ENCODE assay signal across 25 cellular contexts in genomic region chr20:44138859-44139258, GRCh38. TPM values are rescaled to one million over a fixed set of nuclear protein-coding genes. Genes with fewer than 3 reads are reported as not detected.
DNase-seq lines count a peak whose midpoint lies in the region; ATAC-seq, FAIRE-seq and TF ChIP-seq lines count a peak whose summit lies in the region.
"Had no signal": no experiment of that assay in that cellular context is flagged by ENCODE, and none has a peak within 500 bp of the region (broad histone marks: within the 10 kb centered on the region; RNA-seq: fewer than 3 reads in every experiment).

No MANE protein-coding gene starts in this region.

- H3K9ac ChIP-seq in H1 (replicated peaks in 1 of 4; ENCODE audit: extremely low read depth in 1 of 4, low read depth in 3 of 4, low read length in 3 of 4) (no peak overlapping the region; a peak in 1 of 7 replicates), mesenchymal stem cell (ENCODE audit: low read length) (no peak overlapping the region)

- H3K23me2 ChIP-seq in H1 (ENCODE audit: low read depth, low read length): no peaks in the 10 kb centered on the region

- H3K4me3 ChIP-seq in H1 (ENCODE audit: extremely low read depth in 1 of 4, insufficient read depth in 2 of 4, low read depth in 3 of 4, low read length in 4 of 4) (no peak overlapping the region), mesenchymal stem cell (ENCODE audit: insufficient read depth in 1 of 2, low read depth in 1 of 2, low read length in 2 of 2) (no peak overlapping the region), gastrocnemius medialis (no peak overlapping the region)
- H3K4me3 ChIP-seq: A549, SJCRH30 had no signal

- H2BK15ac ChIP-seq in H1 (ENCODE audit: low read length) (no peak overlapping the region), mesenchymal stem cell (ENCODE audit: low read depth, poor library complexity, severe bottlenecking) (no peak overlapping the region)

- peak; percentile 14 to 61 for ATAC-seq in gastrocnemius medialis
- ATAC-seq: A549; activated T-cell treated with anti-CD3 and anti-CD28 coated beads, Interleukin-2, amount 50 U/mL, for 72 hours had no signal

- no peak overlapping the region for H3K27ac ChIP-seq in H1 (ENCODE audit: low read depth, low read length)
- no peak overlapping the region for H3K27ac ChIP-seq in mesenchymal stem cell (ENCODE audit: low read length, poor library complexity, severe bottlenecking)
- peak overlapping the region; percentile 89 to 93 (median 92) for H3K27ac ChIP-seq in gastrocnemius medialis
- H3K27ac ChIP-seq: A549, C4-2B, SJCRH30 had no signal

- DNase-seq in EH (ENCODE audit: low read depth): peak; percentile 20
- DNase-seq in H1 (ENCODE audit: low read depth in 1 of 2, low spot score in 2 of 2): no peak
- no peak for DNase-seq in mesenchymal stem cell
- DNase-seq in gastrocnemius medialis: peak in 1 of 2 donors; percentile 72
- DNase-seq in Calu3: no peak
- no peak for DNase-seq in NCI-H1436 treated with DMSO at 0.1 percent for 48 hours (lab: John Stamatoyannopoulos, UW)
- no peak for DNase-seq in DMS79 (lab: John Stamatoyannopoulos, UW)
- DNase-seq in NCI-H2081 treated with DMSO at 0.1 percent for 48 hours (lab: John Stamatoyannopoulos, UW): no peak
- DNase-seq: activated B cell treated with CpG ODN at 0.5 μM for 24 hours; activated T-cell treated with anti-CD3 and anti-CD28 coated beads, Interleukin-2, amount 50 U/mL, for 72 hours; caudate nucleus; DMS153; effector CD4-positive, alpha-beta T cell; hypothalamus; Kasumi-1; NCI-H2171 treated with DMSO at 0.1 percent for 48 hours; NCI-H748 treated with DMSO at 0.1 percent for 48 hours; small intestine; stimulated activated CD4-positive, alpha-beta T cell treated with anti-CD3 and anti-CD28 coated beads, Interleukin-4, amount 100 ng/mL, for 4 hours; T-helper 2 cell had no signal

- intact Hi-C loops in gastrocnemius medialis (cut with DNase I; ENCODE audit: low total_unique reads) (no loop called here), Calu3 (cut with micrococcal nuclease; ENCODE audit: unreplicated experiment) (loop anchor here (5.0 kb wide), 1 partner anchor 33 kb away; no protein-coding TSS in a partner anchor)

- TF ChIP-seq CTCF in H1 (IDR thresholded peaks at IDR 0.05; ENCODE audit: control extremely low read depth in 1 of 3, insufficient read depth in 1 of 3, low read depth in 1 of 3, low read length in 3 of 3): no peak
- TF ChIP-seq CTCF in gastrocnemius medialis (IDR thresholded peaks at IDR 0.05 in 4 of 5, conservative IDR thresholded peaks at IDR 0.05 in 1 of 5): peak in 1 of 5 experiments; percentile 19
- TF ChIP-seq CTCF in Calu3 (IDR thresholded peaks at IDR 0.05; ENCODE audit: unreplicated experiment): no peak

- TF ChIP-seq POLR2A in H1 (IDR thresholded peaks at IDR 0.05; ENCODE audit: control extremely low read depth in 1 of 2, low read depth in 2 of 2, low read length in 2 of 2): no peak
- TF ChIP-seq POLR2A in gastrocnemius medialis (IDR thresholded peaks at IDR 0.05): no peak

- no peak overlapping the region for H3K18ac ChIP-seq in H1 (ENCODE audit: extremely low read depth, low read length)
- no peak overlapping the region for H3K18ac ChIP-seq in mesenchymal stem cell (ENCODE audit: low read depth in 1 of 2, low read length in 2 of 2)

- H2BK120ac ChIP-seq in H1 (replicated peaks; ENCODE audit: low read depth, low read length) (no peak overlapping the region), mesenchymal stem cell (ENCODE audit: low read depth, low read length) (no peak overlapping the region)

- H3K36me3 ChIP-seq in H1 (ENCODE audit: control insufficient read depth in 2 of 4, insufficient read depth in 4 of 4, low read length in 3 of 4) (no peaks in the 10 kb centered on the region), mesenchymal stem cell (ENCODE audit: control insufficient read depth in 1 of 2, insufficient read depth in 2 of 2, low read depth in 1 of 2, low read length in 2 of 2) (no peaks in the 10 kb centered on the region), gastrocnemius medialis (no peaks in the 10 kb centered on the region)
- H3K36me3 ChIP-seq: SJCRH30 had no signal

- H3K4me2 ChIP-seq in H1 (ENCODE audit: insufficient read depth in 1 of 2, low read depth in 2 of 2, low read length in 2 of 2): no peak overlapping the region
- H3K4me2 ChIP-seq in mesenchymal stem cell (ENCODE audit: low read length, poor library complexity, severe bottlenecking): no peak overlapping the region
- H3K4me2 ChIP-seq: A549 had no signal

- CTCF ChIA-PET in H1 (lab: Charles Lee; ENCODE audit: partially characterized antibody): interaction anchor here (0.6 to 3.0 kb wide), 3 partner anchors 10 to 642 kb away, joined by 3 to 17 read pairs (median 3); no protein-coding TSS in a partner anchor
- CTCF ChIA-PET in Calu3 (lab: Charles Lee): no interaction called here

- H2BK12ac ChIP-seq in H1 (ENCODE audit: low read depth, low read length): no peak overlapping the region
- no peak overlapping the region for H2BK12ac ChIP-seq in mesenchymal stem cell (ENCODE audit: low read length in 2 of 2)

- WGBS in H1 (ENCODE audit: extremely low coverage in 1 of 2, insufficient coverage in 1 of 2, insufficient read length in 1 of 2, insufficient replicate concordance in 2 of 2, low coverage in 1 of 2, low lambda C conversion rate in 2 of 2, missing lambda C conversion rate in 1 of 2), 2 experiments: 93% methylated on average over 10 of the region's 10 CpGs; no CpG with 5 or more reads in 1 of the 2 experiments
- WGBS in mesenchymal stem cell: 84% methylated on average over 10 of the region's 10 CpGs

- peaks cover 71% of the 10 kb centered on the region for H3K27me3 Mint-ChIP-seq in Calu3 (ENCODE audit: unreplicated experiment)

- no peaks in the 10 kb centered on the region for H3K9me3 Mint-ChIP-seq in Calu3 (ENCODE audit: low read depth, unreplicated experiment)
- H3K9me3 Mint-ChIP-seq: activated B cell treated with CpG ODN at 0.5 μM for 24 hours; activated T-cell treated with anti-CD3 and anti-CD28 coated beads, Interleukin-2, amount 50 U/mL, for 72 hours had no signal

- no peak overlapping the region for H3K27ac Mint-ChIP-seq in Calu3 (ENCODE audit: unreplicated experiment)
- H3K27ac Mint-ChIP-seq: activated B cell treated with CpG ODN at 0.5 μM for 24 hours; activated T-cell treated with anti-CD3 and anti-CD28 coated beads, Interleukin-2, amount 50 U/mL, for 72 hours had no signal

- TF ChIP-seq EP300 in H1 (IDR thresholded peaks at IDR 0.05; ENCODE audit: borderline replicate concordance in 1 of 2, low read depth in 2 of 2, low read length in 2 of 2): no peak

- no peaks in the 10 kb centered on the region for H3K79me2 ChIP-seq in H1 (ENCODE audit: control insufficient read depth in 1 of 2, insufficient read depth in 2 of 2, low read length in 2 of 2)

- peaks cover 0 to 4% (median 2%) of the 10 kb centered on the region in 4 experiments; a peak in 3 of 7 replicates for H3K4me1 ChIP-seq in H1 (replicated peaks in 1 of 4; ENCODE audit: control insufficient read depth in 3 of 4, insufficient read depth in 4 of 4, low read length in 3 of 4)
- peaks cover 16% of the 10 kb centered on the region for H3K4me1 ChIP-seq in mesenchymal stem cell (ENCODE audit: control insufficient read depth, insufficient read depth, low read depth, low read length)
- peaks cover 49 to 63% of the 10 kb centered on the region in 2 donors for H3K4me1 ChIP-seq in gastrocnemius medialis
- H3K4me1 ChIP-seq: A549 had no signal

- in situ Hi-C loops in gastrocnemius medialis (cut with MboI; ENCODE audit: low sequenced_read_pairs in 4 of 4): no loop called here

- no peak overlapping the region for H2AFZ ChIP-seq in H1 (ENCODE audit: low read length)
- H2AFZ ChIP-seq in mesenchymal stem cell (ENCODE audit: low read depth, low read length): no peak overlapping the region

- BruUV-seq in Calu3 (replicated peaks; lab: Mats Ljungman, UMichigan): no TSS peak

- no peak for TF ChIP-seq RAD21 in H1 (IDR thresholded peaks at IDR 0.05 in 1 of 2, conservative IDR thresholded peaks at IDR 0.05 in 1 of 2; ENCODE audit: low read depth in 2 of 2, low read length in 2 of 2)

- H3K14ac ChIP-seq in H1 (ENCODE audit: insufficient read length) (no peak overlapping the region), mesenchymal stem cell (ENCODE audit: low read length in 2 of 2) (no peak overlapping the region)

- no peak overlapping the region for H3K56ac ChIP-seq in H1 (replicated peaks; ENCODE audit: insufficient read length, low read depth, low read length)

- no peaks in the 10 kb centered on the region for H4K20me1 ChIP-seq in H1 (replicated peaks in 1 of 2; ENCODE audit: control insufficient read depth in 1 of 2, insufficient read depth in 2 of 2, low read length in 2 of 2)

- H4K91ac ChIP-seq in H1 (replicated peaks; ENCODE audit: insufficient read length, low read length) (no peak overlapping the region), mesenchymal stem cell (ENCODE audit: low read length) (no peak overlapping the region)

- H3K27me3 ChIP-seq in H1 (replicated peaks in 1 of 4; ENCODE audit: control insufficient read depth in 3 of 4, extremely low read depth in 1 of 4, insufficient read depth in 3 of 4, low read length in 3 of 4): no peaks in the 10 kb centered on the region
- peaks cover 0 to 67% of the 10 kb centered on the region in 2 experiments for H3K27me3 ChIP-seq in mesenchymal stem cell (ENCODE audit: control insufficient read depth in 1 of 2, insufficient read depth in 1 of 2, low read length in 2 of 2)
- no peaks in the 10 kb centered on the region for H3K27me3 ChIP-seq in gastrocnemius medialis
- H3K27me3 ChIP-seq: SJCRH30 had no signal

- no peak overlapping the region for H4K5ac ChIP-seq in H1 (ENCODE audit: insufficient read length, low read depth, low read length)

- H3K9me3 ChIP-seq in H1 (ENCODE audit: insufficient read depth in 2 of 2, low read depth in 1 of 2, low read length in 1 of 2) (no peaks in the 10 kb centered on the region), mesenchymal stem cell (ENCODE audit: control insufficient read depth, low read length) (no peaks in the 10 kb centered on the region), gastrocnemius medialis (no peaks in the 10 kb centered on the region)
- H3K9me3 ChIP-seq: A549, SJCRH30 had no signal

- no peak overlapping the region for H3K23ac ChIP-seq in H1 (ENCODE audit: insufficient read length)
- no peak overlapping the region for H3K23ac ChIP-seq in mesenchymal stem cell (ENCODE audit: low read length in 2 of 2)

- H2AK5ac ChIP-seq in H1 (ENCODE audit: low read depth, low read length) (no peak overlapping the region), mesenchymal stem cell (ENCODE audit: low read length, severe bottlenecking) (no peak overlapping the region)

- H3K79me1 ChIP-seq in H1 (ENCODE audit: low read depth, low read length): no peaks in the 10 kb centered on the region
- H3K79me1 ChIP-seq in mesenchymal stem cell (replicated peaks; ENCODE audit: low read length, poor library complexity, severe bottlenecking): no peaks in the 10 kb centered on the region

- H3K36me3 Mint-ChIP-seq in Calu3 (ENCODE audit: insufficient read depth, unreplicated experiment): peaks cover 5% of the 10 kb centered on the region

- no peaks in the 10 kb centered on the region for H3K4me1 Mint-ChIP-seq in Calu3 (ENCODE audit: low read depth, unreplicated experiment)

- H4K8ac ChIP-seq in H1 (ENCODE audit: extremely low read depth, insufficient read depth, low read length) (peak overlapping the region; percentile 69; the same call in 1 of the 2 replicates), mesenchymal stem cell (ENCODE audit: low read length) (peak overlapping the region; percentile 35)

- H2BK5ac ChIP-seq in H1 (ENCODE audit: low read depth, low read length): 0 out of 2 replicates have a peak overlapping the region, but pooled peaks have one; percentile 3
- no peak overlapping the region for H2BK5ac ChIP-seq in mesenchymal stem cell (ENCODE audit: low read depth, low read length, poor library complexity, severe bottlenecking)

- no peak overlapping the region for H3K4me3 Mint-ChIP-seq in Calu3 (ENCODE audit: low read depth, unreplicated experiment)
- H3K4me3 Mint-ChIP-seq: activated B cell treated with CpG ODN at 0.5 μM for 24 hours; activated T-cell treated with anti-CD3 and anti-CD28 coated beads, Interleukin-2, amount 50 U/mL, for 72 hours had no signal

- no peak for FAIRE-seq in H1 (lab: Jason Lieb, UNC)
- FAIRE-seq: A549, small intestine had no signal

- POLR2A ChIA-PET in H1 (lab: Charles Lee; ENCODE audit: partially characterized antibody): no interaction called here

- H3K4ac ChIP-seq in H1 (replicated peaks; ENCODE audit: insufficient read length, low read depth, low read length): peak overlapping the region; percentile 58
- H3K4ac ChIP-seq in mesenchymal stem cell (ENCODE audit: low read depth in 1 of 2, low read length in 2 of 2): no peak overlapping the region

- H2BK20ac ChIP-seq in H1 (ENCODE audit: low read length): no peak overlapping the region

RNA-seq across cellular contexts. Expression of gene JPH2, which starts 48.1 kb away (rescaled TPM):
- 1.3 and 1.5 TPM in 2 replicates for total RNA-seq in H1 (2021; fragmentation: NEBNext Ultra II Directional; extraction: Animal tissue kit (Norgen Biotek cat#: 25700))
- polyA plus RNA-seq in H1 (2011; rRNA removed): 0.59 and 0.83 TPM in 2 replicates
- polyA plus RNA-seq in H1 (2011; cell fraction: cytosol; rRNA removed): 0.85 TPM
- 1.3 TPM for polyA plus RNA-seq in H1 (2011; cell fraction: nucleus; rRNA removed)
- 0.54 to 1.0 TPM (median 0.76 TPM) in 4 replicates for polyA plus RNA-seq in H1 (2012, experiment 1 of 2)
- 0.39 TPM for polyA plus RNA-seq in H1 (2012, experiment 2 of 2)
- 0.43 TPM for polyA plus RNA-seq in H1 (2013, experiment 1 of 2)
- 0.39 TPM for polyA plus RNA-seq in H1 (2013, experiment 2 of 2)
- polyA minus RNA-seq in H1 (2011; rRNA and poly(A)+ RNA removed): 0.83 and 0.91 TPM in 2 replicates
- 1.0 TPM for polyA minus RNA-seq in H1 (2011; cell fraction: cytosol; rRNA and poly(A)+ RNA removed)
- 1.6 TPM for polyA minus RNA-seq in H1 (2011; cell fraction: nucleus; rRNA and poly(A)+ RNA removed)
- 1.9 TPM for polyA plus RNA-seq in mesenchymal stem cell (2013, experiment 1 of 2)
- 1.8 TPM for polyA plus RNA-seq in mesenchymal stem cell (2013, experiment 2 of 2)
- 10 to 100 TPM; 18.3 to 86.6 (median 38.0) TPM for total RNA-seq in gastrocnemius medialis
- 0.50 and 0.59 TPM in 2 replicates for total RNA-seq in Calu3 (2022)
- total RNA-seq: activated B cell treated with CpG ODN at 0.5 μM for 24 hours, mononuclear cell, OCI-LY7 had no signal

Comparison
In these comparisons a context has a peak if more than half of its experiments do, and no peak if none do; other contexts are left out.
1. H3K27ac ChIP-seq: peak in gastrocnemius medialis (4 of 4); none in H1 (single experiment) and mesenchymal stem cell (single experiment).